ENCODE assay signal across 1 cellular context in genomic region chr19:45245826-45246225, GRCh38.
TF ChIP-seq lines count a peak whose summit lies in the region.

No MANE protein-coding gene starts in this region.

TF ChIP-seq in endothelial cell of umbilical vein, 7 proteins besides CTCF, POLR2A, EP300 and RAD21:
- TF ChIP-seq, protein P1, sequence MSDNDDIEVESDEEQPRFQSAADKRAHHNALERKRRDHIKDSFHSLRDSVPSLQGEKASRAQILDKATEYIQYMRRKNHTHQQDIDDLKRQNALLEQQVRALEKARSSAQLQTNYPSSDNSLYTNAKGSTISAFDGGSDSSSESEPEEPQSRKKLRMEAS (IDR thresholded peaks at IDR 0.05; ENCODE audit: insufficient read depth, insufficient read length), result no peak
- TF ChIP-seq MYC (IDR thresholded peaks at IDR 0.05; ENCODE audit: low read depth, low read length) (no peak), JUN (IDR thresholded peaks at IDR 0.05; ENCODE audit: borderline replicate concordance, insufficient read depth, insufficient read length, low read depth) (no peak), FOS (IDR thresholded peaks at IDR 0.05; ENCODE audit: borderline replicate concordance, insufficient read depth, low read length) (no peak), GATA2 (IDR thresholded peaks at IDR 0.05; ENCODE audit: insufficient read depth, insufficient read length, low read depth, low read length) (no peak)
